In the genomic region with DNA sequence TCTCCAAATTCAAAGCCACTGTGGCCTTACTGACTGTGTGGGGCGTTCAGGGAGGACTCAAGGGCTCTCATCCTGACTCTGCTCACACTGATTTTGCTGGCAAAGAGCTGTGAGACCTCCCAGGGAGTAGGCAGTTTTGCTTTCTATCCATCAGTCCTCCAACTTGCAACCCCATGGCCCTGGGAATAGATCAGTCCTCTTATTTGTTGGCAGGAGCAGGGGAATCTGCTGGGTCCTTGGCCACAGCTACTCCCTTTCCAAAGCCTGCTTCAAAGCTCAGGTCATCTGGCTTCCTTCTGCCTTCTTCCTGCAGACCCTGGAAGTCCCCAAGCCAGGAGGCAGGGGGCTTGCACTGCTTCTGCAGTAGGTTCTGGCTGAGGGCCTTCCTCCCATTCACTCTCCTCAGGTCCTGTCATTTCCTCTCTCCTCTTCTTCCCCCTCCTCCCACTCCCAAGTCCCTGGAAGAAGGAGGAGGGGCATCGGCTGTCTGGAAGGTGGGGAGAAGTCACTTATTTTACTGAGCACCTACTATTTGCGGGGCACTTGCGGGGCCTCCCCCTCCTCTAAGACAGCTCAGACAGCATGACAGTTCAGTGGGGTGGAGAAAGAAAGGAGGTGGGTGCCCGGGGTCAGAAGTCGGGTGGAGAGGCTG, we compare ENCODE assay signal across 8 cellular contexts. TPM values are rescaled to one million over a fixed set of nuclear protein-coding genes. Genes with fewer than 3 reads are reported as not detected.
DNase-seq lines count a peak whose midpoint lies in the region; ATAC-seq, FAIRE-seq and TF ChIP-seq lines count a peak whose summit lies in the region.

No MANE protein-coding gene starts in this region.

- no peak for DNase-seq in activated CD8-positive, alpha-beta memory T cell treated with anti-CD3 and anti-CD28 coated beads, Interleukin-2, amount 10 ng/mL, durations not matched to agents 7 days and 5 days
- no peak for DNase-seq in activated CD8-positive, alpha-beta memory T cell treated with anti-CD3 and anti-CD28 coated beads for 24 hours
- no peak for DNase-seq in activated naive CD8-positive, alpha-beta T cell treated with anti-CD3 and anti-CD28 coated beads, Interleukin-2, amount 50 U/mL, for 24 hours
- DNase-seq in kidney (no peak), suprapubic skin (ENCODE audit: low spot score in 2 of 2) (peak in 1 of 2 donors; percentile 59), SIG-M5 treated with dmso at 0.1 percent for 504 hours (lab: John Stamatoyannopoulos, UW; ENCODE audit: unreplicated experiment) (no peak)

- H3K9me3 ChIP-seq in kidney (ENCODE audit: control insufficient read depth in 1 of 2, low read length in 2 of 2) (no peaks in the 10 kb centered on the region), suprapubic skin (no peaks in the 10 kb centered on the region)

- no peaks in the 10 kb centered on the region for H3K36me3 ChIP-seq in kidney (ENCODE audit: control insufficient read depth in 1 of 2, insufficient read depth in 2 of 2, low read length in 2 of 2)
- no peaks in the 10 kb centered on the region for H3K36me3 ChIP-seq in suprapubic skin

- H3K4me3 ChIP-seq in kidney (ENCODE audit: low read length in 2 of 2) (peak overlapping the region; percentile 39 to 66), suprapubic skin (peak overlapping the region; percentile 78)

- no peaks in the 10 kb centered on the region for H3K27me3 ChIP-seq in suprapubic skin

- no peaks in the 10 kb centered on the region for H3K36me3 Mint-ChIP-seq in activated CD8-positive, alpha-beta memory T cell treated with anti-CD3 and anti-CD28 coated beads, Interleukin-2, amount 10 ng/mL, durations not matched to agents 7 days and 5 days
- H3K36me3 Mint-ChIP-seq in activated naive CD8-positive, alpha-beta T cell treated with anti-CD3 and anti-CD28 coated beads, Interleukin-2, amount 50 U/mL, for 24 hours (ENCODE audit: low read depth): no peaks in the 10 kb centered on the region

- peaks cover 0 to 8% of the 10 kb centered on the region in 2 donors for H3K4me1 ChIP-seq in kidney (ENCODE audit: control insufficient read depth in 1 of 2, insufficient read depth in 1 of 2, low read depth in 1 of 2, low read length in 2 of 2)
- peaks cover 79% of the 10 kb centered on the region for H3K4me1 ChIP-seq in suprapubic skin

- TF ChIP-seq CTCF in kidney (IDR thresholded peaks at IDR 0.05; ENCODE audit: borderline replicate concordance, extremely low read depth, insufficient read depth): no peak
- TF ChIP-seq CTCF in suprapubic skin (IDR thresholded peaks at IDR 0.05): no peak

- no peak for TF ChIP-seq EP300 in suprapubic skin (IDR thresholded peaks at IDR 0.05)

- peaks cover 70% of the 10 kb centered on the region for H3K27me3 Mint-ChIP-seq in activated CD8-positive, alpha-beta memory T cell treated with anti-CD3 and anti-CD28 coated beads, Interleukin-2, amount 10 ng/mL, durations not matched to agents 7 days and 5 days
- H3K27me3 Mint-ChIP-seq in activated naive CD8-positive, alpha-beta T cell treated with anti-CD3 and anti-CD28 coated beads, Interleukin-2, amount 50 U/mL, for 24 hours: peaks cover 61% of the 10 kb centered on the region

- H3K27ac ChIP-seq in kidney (ENCODE audit: low read depth in 2 of 2, low read length in 2 of 2) (peak overlapping the region in 1 of 2 donors; percentile 16), suprapubic skin (peak overlapping the region; percentile 88)

- TF ChIP-seq POLR2A in suprapubic skin (IDR thresholded peaks at IDR 0.05): no peak

- no peak for ATAC-seq in activated CD8-positive, alpha-beta memory T cell treated with anti-CD3 and anti-CD28 coated beads, Interleukin-2, amount 10 ng/mL, durations not matched to agents 7 days and 5 days
- ATAC-seq in activated naive CD8-positive, alpha-beta T cell treated with anti-CD3 and anti-CD28 coated beads, Interleukin-2, amount 50 U/mL, for 24 hours: no peak
- no peak for ATAC-seq in GM19397 (IDR thresholded peaks at IDR 0.05; ENCODE audit: unreplicated experiment)
- ATAC-seq in GM18858 (IDR thresholded peaks at IDR 0.05; ENCODE audit: unreplicated experiment): no peak

- no peak for FAIRE-seq in kidney (lab: Jason Lieb, UNC)

- no peak overlapping the region for H3K27ac Mint-ChIP-seq in activated CD8-positive, alpha-beta memory T cell treated with anti-CD3 and anti-CD28 coated beads, Interleukin-2, amount 10 ng/mL, durations not matched to agents 7 days and 5 days
- H3K27ac Mint-ChIP-seq in activated naive CD8-positive, alpha-beta T cell treated with anti-CD3 and anti-CD28 coated beads, Interleukin-2, amount 50 U/mL, for 24 hours: no peak overlapping the region

- H3K4me1 Mint-ChIP-seq in activated CD8-positive, alpha-beta memory T cell treated with anti-CD3 and anti-CD28 coated beads, Interleukin-2, amount 10 ng/mL, durations not matched to agents 7 days and 5 days: peaks cover 21% of the 10 kb centered on the region
- peaks cover 15% of the 10 kb centered on the region for H3K4me1 Mint-ChIP-seq in activated naive CD8-positive, alpha-beta T cell treated with anti-CD3 and anti-CD28 coated beads, Interleukin-2, amount 50 U/mL, for 24 hours

- CTCF ChIA-PET in activated CD8-positive, alpha-beta memory T cell treated with anti-CD3 and anti-CD28 coated beads, Interleukin-2, amount 10 ng/mL, durations not matched to agents 7 days and 5 days (lab: Charles Lee): interaction anchor here (1.0 to 2.6 kb wide), 4 partner anchors 22 to 255 kb away, joined by 3 to 12 read pairs (median 4); no protein-coding TSS in a partner anchor

- H3K9me3 Mint-ChIP-seq in activated CD8-positive, alpha-beta memory T cell treated with anti-CD3 and anti-CD28 coated beads, Interleukin-2, amount 10 ng/mL, durations not matched to agents 7 days and 5 days (ENCODE audit: low read depth): no peaks in the 10 kb centered on the region
- H3K9me3 Mint-ChIP-seq in activated naive CD8-positive, alpha-beta T cell treated with anti-CD3 and anti-CD28 coated beads, Interleukin-2, amount 50 U/mL, for 24 hours: no peaks in the 10 kb centered on the region

- WGBS in suprapubic skin: 40% methylated on average over 6 of the region's 6 CpGs

- peak overlapping the region; percentile 27 for H3K4me3 Mint-ChIP-seq in activated CD8-positive, alpha-beta memory T cell treated with anti-CD3 and anti-CD28 coated beads, Interleukin-2, amount 10 ng/mL, durations not matched to agents 7 days and 5 days
- H3K4me3 Mint-ChIP-seq in activated naive CD8-positive, alpha-beta T cell treated with anti-CD3 and anti-CD28 coated beads, Interleukin-2, amount 50 U/mL, for 24 hours: peak overlapping the region; percentile 65

- H3K9ac ChIP-seq in kidney (ENCODE audit: low read length in 2 of 2): no peak overlapping the region

- intact Hi-C loops in kidney (cut with DNase I): no loop called here

RNA-seq across cellular contexts. Expression of gene NAV1, which starts 0.8 kb away (rescaled TPM):
- 1 to 10 TPM; 1.4 to 2.8 TPM for total RNA-seq in activated CD8-positive, alpha-beta memory T cell treated with anti-CD3 and anti-CD28 coated beads, Interleukin-2, amount 10 ng/mL, durations not matched to agents 7 days and 5 days
- total RNA-seq in kidney (23.0 TPM), suprapubic skin (10 to 100 TPM; 17.4 to 36.9 (median 25.5) TPM)
- polyA plus RNA-seq in kidney (ENCODE audit: insufficient read depth, low read depth, low replicate concordance): 1.7 TPM

RNA-seq across cellular contexts. Expression of gene CSRP1, which starts 31.2 kb away (rescaled TPM):
- total RNA-seq in activated CD8-positive, alpha-beta memory T cell treated with anti-CD3 and anti-CD28 coated beads, Interleukin-2, amount 10 ng/mL, durations not matched to agents 7 days and 5 days: 10 to 100 TPM; 71.7 to 78.3 TPM
- total RNA-seq in kidney: 236 TPM
- polyA plus RNA-seq in kidney (ENCODE audit: insufficient read depth, low read depth, low replicate concordance): 211 TPM
- 100 to 1,000 TPM; 379 to 436 (median 414) TPM for total RNA-seq in suprapubic skin
